ENCODE assay signal across 8 cellular contexts in the genomic region with DNA sequence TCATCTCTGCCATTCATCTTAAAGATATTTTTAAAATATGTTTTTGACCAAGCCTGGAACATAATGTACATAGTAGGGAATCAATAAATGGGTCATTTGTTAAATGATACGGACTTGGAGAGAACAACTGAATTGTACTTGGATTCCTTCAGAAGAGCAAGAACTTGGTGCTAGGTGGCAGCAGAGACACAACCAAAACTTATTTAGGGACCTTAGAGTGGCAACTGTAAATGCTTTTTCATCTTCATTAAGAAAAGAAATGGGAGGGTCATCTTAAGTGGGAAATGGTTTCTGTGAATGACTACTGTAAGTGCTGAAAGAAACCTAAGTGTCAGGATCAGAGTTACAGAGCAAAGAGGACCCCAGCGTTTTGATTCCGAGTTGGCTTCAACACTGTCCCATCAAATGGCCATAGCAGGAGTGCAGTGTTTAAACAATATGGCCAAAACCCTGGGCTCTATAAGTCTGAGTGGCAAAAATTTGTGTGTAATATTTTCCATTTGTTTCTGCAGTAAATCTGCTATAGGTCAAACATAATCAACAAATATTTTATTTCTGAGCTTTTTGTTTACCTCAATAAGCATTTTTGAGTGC.
DNase-seq lines count a peak whose midpoint lies in the region; ATAC-seq and FAIRE-seq lines count a peak whose summit lies in the region.

No MANE protein-coding gene starts in this region.

- no peak for DNase-seq in Right ventricle myocardium inferior (ENCODE audit: missing footprints)
- DNase-seq in cardiac septum (ENCODE audit: low spot score): no peak
- DNase-seq in SK-MEL-5 (ENCODE audit: low read depth, low spot score): peak; percentile 76
- DNase-seq in frontal cortex (ENCODE audit: low spot score in 2 of 2): peak; percentile 16 to 39
- DNase-seq in putamen (ENCODE audit: low spot score): peak; percentile 23
- no peak for DNase-seq in stimulated activated effector memory CD8-positive, alpha-beta T cell treated with anti-CD3 and anti-CD28 coated beads, Interleukin-12 subunit alpha, Interleukin-12 subunit beta, amount 100 ng/mL, for 72 hours (ENCODE audit: low spot score in 2 of 2)
- no peak for DNase-seq in activated T-helper 1 cell treated with anti-CD3 and anti-CD28 coated beads, Interleukin-12 subunit alpha, Interleukin-12 subunit beta, Interleukin-2, Interleukin-4 antibody, amounts not matched to agents 30 ng/mL and 10 ng/mL and 1 ng/mL, durations not matched to agents 14 hours and 24 hours and 36 hours (ENCODE audit: low spot score)
- DNase-seq in activated gamma-delta T cell treated with Interleukin-2 at 50 U/mL for 16 hours: no peak

- H3K27me3 Mint-ChIP-seq in activated T-helper 1 cell treated with anti-CD3 and anti-CD28 coated beads, Interleukin-12 subunit alpha, Interleukin-12 subunit beta, Interleukin-2, Interleukin-4 antibody, amounts not matched to agents 30 ng/mL and 10 ng/mL and 1 ng/mL, durations not matched to agents 14 hours and 24 hours and 36 hours (ENCODE audit: insufficient read depth): peaks cover 4% of the 10 kb centered on the region

- FAIRE-seq in frontal cortex (lab: Jason Lieb, UNC): peak; percentile 57

- no peak overlapping the region for H3K4me3 Mint-ChIP-seq in stimulated activated effector memory CD8-positive, alpha-beta T cell treated with anti-CD3 and anti-CD28 coated beads, Interleukin-12 subunit alpha, Interleukin-12 subunit beta, amount 100 ng/mL, for 72 hours
- no peak overlapping the region for H3K4me3 Mint-ChIP-seq in activated T-helper 1 cell treated with anti-CD3 and anti-CD28 coated beads, Interleukin-12 subunit alpha, Interleukin-12 subunit beta, Interleukin-2, Interleukin-4 antibody, amounts not matched to agents 30 ng/mL and 10 ng/mL and 1 ng/mL, durations not matched to agents 14 hours and 24 hours and 36 hours

- no peaks in the 10 kb centered on the region for H3K4me1 Mint-ChIP-seq in stimulated activated effector memory CD8-positive, alpha-beta T cell treated with anti-CD3 and anti-CD28 coated beads, Interleukin-12 subunit alpha, Interleukin-12 subunit beta, amount 100 ng/mL, for 72 hours
- peaks cover 13% of the 10 kb centered on the region for H3K4me1 Mint-ChIP-seq in activated T-helper 1 cell treated with anti-CD3 and anti-CD28 coated beads, Interleukin-12 subunit alpha, Interleukin-12 subunit beta, Interleukin-2, Interleukin-4 antibody, amounts not matched to agents 30 ng/mL and 10 ng/mL and 1 ng/mL, durations not matched to agents 14 hours and 24 hours and 36 hours (ENCODE audit: low read depth)

- no peaks in the 10 kb centered on the region for H3K9me3 Mint-ChIP-seq in stimulated activated effector memory CD8-positive, alpha-beta T cell treated with anti-CD3 and anti-CD28 coated beads, Interleukin-12 subunit alpha, Interleukin-12 subunit beta, amount 100 ng/mL, for 72 hours
- H3K9me3 Mint-ChIP-seq in activated T-helper 1 cell treated with anti-CD3 and anti-CD28 coated beads, Interleukin-12 subunit alpha, Interleukin-12 subunit beta, Interleukin-2, Interleukin-4 antibody, amounts not matched to agents 30 ng/mL and 10 ng/mL and 1 ng/mL, durations not matched to agents 14 hours and 24 hours and 36 hours: no peaks in the 10 kb centered on the region

- in situ Hi-C loops in SK-MEL-5 (cut with HindIII; ENCODE audit: low pct_unique_long_range_greater_than_20kb, low sequenced_read_pairs): loop anchor here (5.0 to 25.0 kb wide), 2 partner anchors 62 to 202 kb away; no protein-coding TSS in a partner anchor

- no peak overlapping the region for H3K27ac Mint-ChIP-seq in stimulated activated effector memory CD8-positive, alpha-beta T cell treated with anti-CD3 and anti-CD28 coated beads, Interleukin-12 subunit alpha, Interleukin-12 subunit beta, amount 100 ng/mL, for 72 hours
- no peak overlapping the region for H3K27ac Mint-ChIP-seq in activated T-helper 1 cell treated with anti-CD3 and anti-CD28 coated beads, Interleukin-12 subunit alpha, Interleukin-12 subunit beta, Interleukin-2, Interleukin-4 antibody, amounts not matched to agents 30 ng/mL and 10 ng/mL and 1 ng/mL, durations not matched to agents 14 hours and 24 hours and 36 hours

- intact Hi-C loops in Right ventricle myocardium inferior (cut with DNase I): loop anchor here (10.0 kb wide), 1 partner anchor 196 kb away; no protein-coding TSS in a partner anchor
- intact Hi-C loops in cardiac septum (cut with DNase I): loop anchor here (2.0 to 10.0 kb wide), 5 partner anchors 107 to 294 kb away; no protein-coding TSS in a partner anchor
- intact Hi-C loops in activated T-helper 1 cell treated with anti-CD3 and anti-CD28 coated beads, Interleukin-12 subunit alpha, Interleukin-12 subunit beta, Interleukin-2, Interleukin-4 antibody, amounts not matched to agents 30 ng/mL and 10 ng/mL and 1 ng/mL, durations not matched to agents 14 hours and 24 hours and 36 hours (cut with micrococcal nuclease): loop anchor here (1.0 to 10.0 kb wide), 2 partner anchors 207 to 294 kb away; no protein-coding TSS in a partner anchor

- peak; percentile 69 for ATAC-seq in Right ventricle myocardium inferior
- ATAC-seq in stimulated activated effector memory CD8-positive, alpha-beta T cell treated with anti-CD3 and anti-CD28 coated beads, Interleukin-12 subunit alpha, Interleukin-12 subunit beta, amount 100 ng/mL, for 72 hours: no peak

- H3K36me3 Mint-ChIP-seq in stimulated activated effector memory CD8-positive, alpha-beta T cell treated with anti-CD3 and anti-CD28 coated beads, Interleukin-12 subunit alpha, Interleukin-12 subunit beta, amount 100 ng/mL, for 72 hours: no peaks in the 10 kb centered on the region
- H3K36me3 Mint-ChIP-seq in activated T-helper 1 cell treated with anti-CD3 and anti-CD28 coated beads, Interleukin-12 subunit alpha, Interleukin-12 subunit beta, Interleukin-2, Interleukin-4 antibody, amounts not matched to agents 30 ng/mL and 10 ng/mL and 1 ng/mL, durations not matched to agents 14 hours and 24 hours and 36 hours (ENCODE audit: low read depth): no peaks in the 10 kb centered on the region

Comparison
In these comparisons a context has a peak if more than half of its experiments do, and no peak if none do; other contexts are left out.
1. DNase-seq: peak in SK-MEL-5 (single experiment), frontal cortex (2 of 2) and putamen (single experiment); none in Right ventricle myocardium inferior (single experiment), cardiac septum (single experiment), stimulated activated effector memory CD8-positive, alpha-beta T cell treated with anti-CD3 and anti-CD28 coated beads, Interleukin-12 subunit alpha, Interleukin-12 subunit beta, amount 100 ng/mL, for 72 hours (0 of 2), activated T-helper 1 cell treated with anti-CD3 and anti-CD28 coated beads, Interleukin-12 subunit alpha, Interleukin-12 subunit beta, Interleukin-2, Interleukin-4 antibody, amounts not matched to agents 30 ng/mL and 10 ng/mL and 1 ng/mL, durations not matched to agents 14 hours and 24 hours and 36 hours (single experiment) and activated gamma-delta T cell treated with Interleukin-2 at 50 U/mL for 16 hours (single experiment).